ENCODE assay signal across 30 cellular contexts in the genomic region with DNA sequence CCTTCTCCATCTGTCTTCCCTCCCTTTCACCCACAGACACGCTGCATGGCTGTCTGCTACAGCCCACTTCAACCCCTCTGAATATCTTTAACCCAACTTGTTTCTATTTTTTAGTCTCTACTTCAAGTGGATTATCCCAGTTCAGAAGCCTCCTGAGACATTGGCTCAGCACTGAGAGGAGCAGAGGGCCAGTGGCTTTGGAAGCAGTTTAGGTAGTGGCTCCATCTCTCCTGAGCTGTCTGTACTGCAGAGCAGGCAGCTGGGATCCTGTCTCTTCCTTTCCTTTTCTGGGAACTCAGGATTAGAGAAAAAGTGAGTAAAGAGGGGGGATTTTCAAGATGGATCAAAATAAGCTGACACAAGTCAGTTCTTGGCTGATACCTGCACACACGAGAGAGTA.
"Had no signal": no experiment of that assay in that cellular context is flagged by ENCODE, and none has a peak within 500 bp of the region (broad histone marks: within the 10 kb centered on the region; RNA-seq: fewer than 3 reads in every experiment).

No MANE protein-coding gene starts in this region.

- H3K4me3 Mint-ChIP-seq: naive thymus-derived CD8-positive, alpha-beta T cell; natural killer cell treated with Interleukin-12 subunit alpha and Interleukin-12 subunit beta and Interleukin-15 and Interleukin-18, amount 100 ng/mL, for 72 hours; nephron progenitor cell; neural progenitor cell; stimulated activated memory B cell treated with anti-CD40 and anti-IgM and Interleukin-4, amounts not matched to agents 10 μg/mL and 1 μg/mL and 100 μg/mL, for 72 hours; stimulated activated naive CD8-positive, alpha-beta T cell treated with anti-CD3 and anti-CD28 coated beads, Interleukin-15, amount 100 ng/mL, for 72 hours; type B pancreatic cell had no signal

- H3K4me1 Mint-ChIP-seq: stimulated activated memory B cell treated with anti-CD40 and anti-IgM and Interleukin-4, amounts not matched to agents 10 μg/mL and 1 μg/mL and 100 μg/mL, for 72 hours; stimulated activated naive CD8-positive, alpha-beta T cell treated with anti-CD3 and anti-CD28 coated beads, Interleukin-15, amount 100 ng/mL, for 72 hours had no signal

- H3K9me3 Mint-ChIP-seq: nephron progenitor cell; neural progenitor cell; stimulated activated naive CD8-positive, alpha-beta T cell treated with anti-CD3 and anti-CD28 coated beads, Interleukin-15, amount 100 ng/mL, for 72 hours; type B pancreatic cell had no signal

- H3K36me3 Mint-ChIP-seq: naive thymus-derived CD8-positive, alpha-beta T cell; natural killer cell treated with Interleukin-12 subunit alpha and Interleukin-12 subunit beta and Interleukin-15 and Interleukin-18, amount 100 ng/mL, for 72 hours; neural progenitor cell; stimulated activated memory B cell treated with anti-CD40 and anti-IgM and Interleukin-4, amounts not matched to agents 10 μg/mL and 1 μg/mL and 100 μg/mL, for 72 hours; type B pancreatic cell had no signal

- H3K27me3 ChIP-seq: neural progenitor cell, ovary, right lobe of liver, sigmoid colon, suprapubic skin, testis, tibial artery, transverse colon, uterus had no signal

- DNase-seq: naive thymus-derived CD8-positive, alpha-beta T cell; nephron progenitor cell; occipital lobe; ovary; posterior cingulate gyrus; psoas muscle; right cardiac atrium; right lobe of liver; sigmoid colon; small intestine; stimulated activated CD4-positive, alpha-beta T cell treated with anti-CD3 and anti-CD28 coated beads, Interleukin-15, amount 100 ng/mL, for 24 hours; stimulated activated CD4-positive, alpha-beta T cell treated with anti-CD3 and anti-CD28 coated beads, Interleukin-2, amount 100 ng/mL, for 24 hours; stimulated activated CD4-positive, alpha-beta T cell treated with anti-CD3 and anti-CD28 coated beads, Interleukin-2, amount 100 ng/mL, for 48 hours; stimulated activated CD4-positive, alpha-beta T cell treated with anti-CD3 and anti-CD28 coated beads, Interleukin-4, amount 100 ng/mL, for 24 hours; stimulated activated naive CD4-positive, alpha-beta T cell; stimulated activated naive CD8-positive, alpha-beta T cell treated with anti-CD3 and anti-CD28 coated beads, Interleukin-15, amount 100 ng/mL, for 72 hours; stimulated activated naive CD8-positive, alpha-beta T cell treated with anti-CD3 and anti-CD28 coated beads, Interleukin-15, Interleukin-2, amounts not matched to agents 100 U/mL and 50 U/mL, for 24 hours; substantia nigra; testis; tibial artery; transverse colon; upper lobe of right lung; uterus had no signal

- H3K36me3 ChIP-seq: neural progenitor cell, ovary, right lobe of liver, sigmoid colon, suprapubic skin, tibial artery, transverse colon, upper lobe of right lung, uterus had no signal

- H3K9me3 ChIP-seq: ovary, psoas muscle, right lobe of liver, sigmoid colon, suprapubic skin, testis, tibial artery, transverse colon, upper lobe of right lung, uterus had no signal

- H3K27ac Mint-ChIP-seq: naive thymus-derived CD8-positive, alpha-beta T cell; natural killer cell treated with Interleukin-12 subunit alpha and Interleukin-12 subunit beta and Interleukin-15 and Interleukin-18, amount 100 ng/mL, for 72 hours; nephron progenitor cell; neural progenitor cell; progenitor cell of endocrine pancreas; stimulated activated memory B cell treated with anti-CD40 and anti-IgM and Interleukin-4, amounts not matched to agents 10 μg/mL and 1 μg/mL and 100 μg/mL, for 72 hours; stimulated activated naive CD8-positive, alpha-beta T cell treated with anti-CD3 and anti-CD28 coated beads, Interleukin-15, amount 100 ng/mL, for 72 hours; type B pancreatic cell had no signal

- H3K4me1 ChIP-seq: parathyroid adenoma, psoas muscle, right lobe of liver, sigmoid colon, suprapubic skin, testis, tibial artery, transverse colon, upper lobe of right lung, uterus had no signal

- H3K9ac ChIP-seq: neural progenitor cell, parathyroid adenoma had no signal

- ATAC-seq: naive thymus-derived CD8-positive, alpha-beta T cell; natural killer cell treated with Interleukin-12 subunit alpha and Interleukin-12 subunit beta and Interleukin-15 and Interleukin-18, amount 100 ng/mL, for 72 hours; psoas muscle; right cardiac atrium; right lobe of liver; stimulated activated memory B cell treated with anti-CD40 and anti-IgM and Interleukin-4, amounts not matched to agents 10 μg/mL and 1 μg/mL and 100 μg/mL, for 72 hours; stimulated activated naive CD8-positive, alpha-beta T cell treated with anti-CD3 and anti-CD28 coated beads, Interleukin-15, amount 100 ng/mL, for 72 hours; stimulated activated naive CD8-positive, alpha-beta T cell treated with anti-CD3 and anti-CD28 coated beads, Interleukin-15, Interleukin-2, amounts not matched to agents 100 U/mL and 50 U/mL, for 24 hours; upper lobe of right lung had no signal

- H3K4me3 ChIP-seq: neural progenitor cell, ovary, psoas muscle, right lobe of liver, sigmoid colon, suprapubic skin, testis, tibial artery, transverse colon, upper lobe of right lung, uterus had no signal

- H3K27me3 Mint-ChIP-seq: natural killer cell treated with Interleukin-12 subunit alpha and Interleukin-12 subunit beta and Interleukin-15 and Interleukin-18, amount 100 ng/mL, for 72 hours; stimulated activated memory B cell treated with anti-CD40 and anti-IgM and Interleukin-4, amounts not matched to agents 10 μg/mL and 1 μg/mL and 100 μg/mL, for 72 hours had no signal

- H3K27ac ChIP-seq: neural progenitor cell, ovary, parathyroid adenoma, psoas muscle, right lobe of liver, sigmoid colon, suprapubic skin, testis, tibial artery, transverse colon, upper lobe of right lung, uterus had no signal
